ENCODE assay signal across 30 cellular contexts in genomic region chr10:102959399-102959798, GRCh38.
"Had no signal": no experiment of that assay in that cellular context is flagged by ENCODE, and none has a peak within 500 bp of the region (broad histone marks: within the 10 kb centered on the region; RNA-seq: fewer than 3 reads in every experiment).

No MANE protein-coding gene starts in this region.

- H3K27ac Mint-ChIP-seq: activated CD4-positive, alpha-beta memory T cell treated with anti-CD3 and anti-CD28 coated beads, Interleukin-2, amount 10 ng/mL, durations not matched to agents 7 days and 5 days; activated CD4-positive, alpha-beta T cell treated with anti-CD3 and anti-CD28 coated beads, Interleukin-2, amount 10 ng/mL, durations not matched to agents 7 days and 5 days; activated naive CD8-positive, alpha-beta T cell; activated T-cell treated with anti-CD3 and anti-CD28 coated beads, Interleukin-2, amount 50 U/mL, for 24 hours; activated T-helper 17 cell treated with anti-CD3 and anti-CD28 coated beads, Interleukin-2, amount 50 U/mL, for 72 hours; effector memory CD8-positive, alpha-beta T cell; T-helper 17 cell; WTC11 had no signal

- H3K4me3 Mint-ChIP-seq: activated CD4-positive, alpha-beta memory T cell treated with anti-CD3 and anti-CD28 coated beads, Interleukin-2, amount 10 ng/mL, durations not matched to agents 7 days and 5 days; activated CD4-positive, alpha-beta T cell treated with anti-CD3 and anti-CD28 coated beads, Interleukin-2, amount 10 ng/mL, durations not matched to agents 7 days and 5 days; activated naive CD8-positive, alpha-beta T cell; activated T-cell treated with anti-CD3 and anti-CD28 coated beads, Interleukin-2, amount 50 U/mL, for 24 hours; activated T-helper 17 cell treated with anti-CD3 and anti-CD28 coated beads, Interleukin-2, amount 50 U/mL, for 72 hours; central memory CD8-positive, alpha-beta T cell; effector memory CD8-positive, alpha-beta T cell; T-helper 17 cell; WTC11 had no signal

- ATAC-seq: activated T-helper 17 cell treated with anti-CD3 and anti-CD28 coated beads, Interleukin-2, amount 50 U/mL, for 72 hours; effector memory CD8-positive, alpha-beta T cell; gastroesophageal sphincter; T-helper 17 cell; WTC11 had no signal

- H3K4me1 Mint-ChIP-seq: activated CD4-positive, alpha-beta memory T cell treated with anti-CD3 and anti-CD28 coated beads, Interleukin-2, amount 10 ng/mL, durations not matched to agents 7 days and 5 days; activated CD4-positive, alpha-beta T cell treated with anti-CD3 and anti-CD28 coated beads, Interleukin-2, amount 10 ng/mL, durations not matched to agents 7 days and 5 days; activated T-helper 17 cell treated with anti-CD3 and anti-CD28 coated beads, Interleukin-2, amount 50 U/mL, for 72 hours; central memory CD8-positive, alpha-beta T cell; WTC11 had no signal

- H3K36me3 Mint-ChIP-seq: activated naive CD8-positive, alpha-beta T cell had no signal

- H3K9me3 Mint-ChIP-seq: activated CD4-positive, alpha-beta memory T cell treated with anti-CD3 and anti-CD28 coated beads, Interleukin-2, amount 10 ng/mL, durations not matched to agents 7 days and 5 days; activated T-cell treated with anti-CD3 and anti-CD28 coated beads, Interleukin-2, amount 50 U/mL, for 24 hours; activated T-helper 17 cell treated with anti-CD3 and anti-CD28 coated beads, Interleukin-2, amount 50 U/mL, for 72 hours; central memory CD8-positive, alpha-beta T cell; effector memory CD8-positive, alpha-beta T cell had no signal

- H3K27me3 Mint-ChIP-seq: activated CD4-positive, alpha-beta memory T cell treated with anti-CD3 and anti-CD28 coated beads, Interleukin-2, amount 10 ng/mL, durations not matched to agents 7 days and 5 days; activated CD4-positive, alpha-beta T cell treated with anti-CD3 and anti-CD28 coated beads, Interleukin-2, amount 10 ng/mL, durations not matched to agents 7 days and 5 days; activated naive CD8-positive, alpha-beta T cell; activated T-cell treated with anti-CD3 and anti-CD28 coated beads, Interleukin-2, amount 50 U/mL, for 24 hours; activated T-helper 17 cell treated with anti-CD3 and anti-CD28 coated beads, Interleukin-2, amount 50 U/mL, for 72 hours; central memory CD8-positive, alpha-beta T cell; effector memory CD8-positive, alpha-beta T cell; T-helper 17 cell had no signal

- DNase-seq: activated CD4-positive, alpha-beta memory T cell treated with anti-CD3 and anti-CD28 coated beads, Interleukin-2, amount 10 ng/mL, durations not matched to agents 7 days and 5 days; activated CD4-positive, alpha-beta T cell treated with anti-CD3 and anti-CD28 coated beads for 1 hour; activated CD4-positive, alpha-beta T cell treated with anti-CD3 and anti-CD28 coated beads for 4 hours; activated CD4-positive, alpha-beta T cell treated with anti-CD3 and anti-CD28 coated beads, Interleukin-2, amount 10 ng/mL, durations not matched to agents 7 days and 5 days; activated CD4-positive, alpha-beta T cell treated with anti-CD3 and anti-CD28 coated beads, Interleukin-2, amount 50 U/mL, for 4 hours; activated CD8-positive, alpha-beta memory T cell treated with anti-CD3 and anti-CD28 coated beads, Interleukin-2, amount 50 U/mL, for 48 hours; activated effector memory CD4-positive, alpha-beta T cell treated with Interleukin-2 at 50 U/mL for 16 hours; activated gamma-delta T cell treated with Interleukin-2 at 50 U/mL for 16 hours; activated naive CD4-positive, alpha-beta T cell treated with anti-CD3 and anti-CD28 coated beads, Interleukin-2, amount 50 U/mL, for 16 hours; activated naive CD4-positive, alpha-beta T cell treated with Interleukin-2 at 50 U/mL for 16 hours; activated T-cell treated with anti-CD3 and anti-CD28 coated beads for 4 hours; activated T-cell treated with anti-CD3 and anti-CD28 coated beads, Interleukin-2, amount 50 U/mL, for 24 hours; amniotic stem cell; anterior cingulate cortex; brain microvascular endothelial cell; cortex of kidney; dermis blood vessel endothelial cell; effector CD4-positive, alpha-beta T cell; effector memory CD8-positive, alpha-beta T cell; esophagus squamous epithelium; foreskin melanocyte; head of caudate nucleus; hippocampal formation; T-helper 1 cell; T-helper 17 cell had no signal
